In the genomic region with DNA sequence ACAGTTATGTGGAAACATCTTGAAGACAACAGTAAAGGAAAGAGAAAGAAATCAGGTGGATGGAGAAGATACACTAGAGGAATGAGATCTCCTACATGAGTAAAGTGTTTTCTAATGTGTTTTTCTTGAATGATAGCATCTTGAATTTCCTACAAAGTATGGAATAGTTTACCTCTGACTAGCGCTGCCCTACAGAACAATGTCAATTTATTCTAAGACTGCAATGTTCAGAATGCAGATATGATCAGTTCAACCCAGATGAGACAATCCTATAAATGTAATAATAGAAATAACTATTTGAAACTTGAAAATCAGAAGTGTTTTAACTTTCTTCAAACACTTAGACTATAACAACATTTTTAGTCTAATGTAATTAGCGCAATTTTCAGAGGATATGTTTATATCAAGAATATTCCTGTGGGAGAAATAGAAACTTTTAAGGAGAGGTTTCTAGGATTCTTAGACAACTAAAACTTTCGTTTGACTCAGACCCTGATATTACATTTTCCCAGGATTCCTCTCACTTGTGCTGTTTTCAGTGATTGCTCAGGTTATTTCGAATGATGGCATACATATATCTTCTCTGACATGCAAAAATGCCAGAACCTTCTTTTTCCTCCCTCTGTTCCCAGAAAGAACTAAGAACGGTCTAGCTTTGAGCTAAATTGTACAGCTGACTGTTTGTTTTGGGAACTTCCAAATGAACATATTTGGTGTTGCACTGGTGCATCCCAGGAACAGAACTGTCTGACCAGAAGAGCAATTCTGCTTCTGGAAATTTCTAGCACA, we compare ENCODE assay signal across 19 cellular contexts.
DNase-seq lines count a peak whose midpoint lies in the region; ATAC-seq and TF ChIP-seq lines count a peak whose summit lies in the region.
"Had no signal": no experiment of that assay in that cellular context is flagged by ENCODE, and none has a peak within 500 bp of the region (broad histone marks: within the 10 kb centered on the region; RNA-seq: fewer than 3 reads in every experiment).

No MANE protein-coding gene starts in this region.

- TF ChIP-seq CTCF in fibroblast of villous mesenchyme (IDR thresholded peaks at IDR 0.05; ENCODE audit: insufficient read depth, low read depth, low read length) (no peak), transverse colon (IDR thresholded peaks at IDR 0.05) (no peak)

- no peak overlapping the region for H2AK5ac ChIP-seq in trophoblast cell (ENCODE audit: low read length)

- H3K4me1 ChIP-seq in trophoblast cell (ENCODE audit: control insufficient read depth in 1 of 2, insufficient read depth in 2 of 2, low read length in 2 of 2) = no peaks in the 10 kb centered on the region
- no peaks in the 10 kb centered on the region for H3K4me1 ChIP-seq in transverse colon

- no peak overlapping the region for H3K14ac ChIP-seq in trophoblast cell (ENCODE audit: low read length)

- in situ Hi-C loops in transverse colon (cut with MboI; ENCODE audit: low pct_ligation_motif_present in 1 of 4, low pct_unique_long_range_greater_than_20kb in 1 of 4, low sequenced_read_pairs in 3 of 4) = no loop called here

- H3K4me2 ChIP-seq in trophoblast cell (ENCODE audit: low read length) = no peak overlapping the region

- intact Hi-C loops in transverse colon (cut with DNase I; ENCODE audit: low total_unique reads) = no loop called here

- no CpG with 5 or more reads among the region's 5 CpGs for WGBS in trophoblast cell (ENCODE audit: extremely low coverage, insufficient coverage, insufficient read length)
- 69 to 78% methylated on average over 5 of the region's 5 CpGs for WGBS in transverse colon (ENCODE audit: low coverage in 1 of 2), 2 donors

- H3K9ac ChIP-seq in trophoblast cell (ENCODE audit: low read length) = no peak overlapping the region
- H3K9ac ChIP-seq: GM23248 had no signal

- no peak overlapping the region for H2BK5ac ChIP-seq in trophoblast cell (ENCODE audit: low read depth, low read length, poor library complexity)

- H2BK12ac ChIP-seq in trophoblast cell (ENCODE audit: low read length) = no peak overlapping the region

- H3K4ac ChIP-seq in trophoblast cell (ENCODE audit: low read depth, low read length) = no peak overlapping the region

- H3K18ac ChIP-seq in trophoblast cell (ENCODE audit: low read length) = no peak overlapping the region

- H3K36me3 ChIP-seq in trophoblast cell (ENCODE audit: control insufficient read depth in 1 of 2, insufficient read depth in 2 of 2, low read length in 2 of 2) (no peaks in the 10 kb centered on the region), transverse colon (no peaks in the 10 kb centered on the region)

- H3K23ac ChIP-seq in trophoblast cell (ENCODE audit: low read length) = no peak overlapping the region

- peak; percentile 32 for DNase-seq in HCEC 1CT
- DNase-seq in fibroblast of villous mesenchyme (ENCODE audit: low read depth) = peak; percentile 4
- peak; percentile 30 to 77 for DNase-seq in trophoblast cell
- DNase-seq in transverse colon = no peak
- no peak for DNase-seq in SW480 (ENCODE audit: low spot score)
- DNase-seq in NCI-H1092 treated with DMSO at 0.1 percent for 48 hours (lab: John Stamatoyannopoulos, UW) = no peak
- DNase-seq: C1 segment of cervical spinal cord; Calu3; CD4-positive, alpha-beta memory T cell; COR-L47; DMS53; DMS79 treated with DMSO at 0.1 percent for 48 hours; GDM1; GM23248; H7 had no signal

- H3K27ac ChIP-seq in trophoblast cell (ENCODE audit: low read depth, low read length) (no peak overlapping the region), transverse colon (no peak overlapping the region)
- H3K27ac ChIP-seq: GM23248 had no signal

- H4K12ac ChIP-seq in trophoblast cell (ENCODE audit: low read depth, low read length) = no peak overlapping the region

- H4K91ac ChIP-seq in trophoblast cell (ENCODE audit: low read depth, low read length) = no peak overlapping the region

- H3K4me3 ChIP-seq in fibroblast of villous mesenchyme (ENCODE audit: low read depth, low read length) (no peak overlapping the region), trophoblast cell (ENCODE audit: low read depth, low read length) (no peak overlapping the region), transverse colon (no peak overlapping the region)
- H3K4me3 ChIP-seq: GM12878, GM23248 had no signal

- H3K9me3 ChIP-seq in trophoblast cell (ENCODE audit: insufficient read depth, low read depth, low read length) (no peaks in the 10 kb centered on the region), transverse colon (no peaks in the 10 kb centered on the region)

- H2AFZ ChIP-seq in trophoblast cell (ENCODE audit: insufficient read depth, low read length, poor library complexity) = no peak overlapping the region
- H2AFZ ChIP-seq: GM23248 had no signal

- H4K8ac ChIP-seq in trophoblast cell (ENCODE audit: low read depth, low read length) = no peak overlapping the region

- ATAC-seq in SK-N-SH treated with all-trans-retinoic acid at 6 μM for 48 hours (peak; percentile 94), GM18861 (IDR thresholded peaks at IDR 0.05; ENCODE audit: unreplicated experiment) (no peak)
- ATAC-seq: GM12878, HCT116 had no signal

- TF ChIP-seq POLR2A in transverse colon (IDR thresholded peaks at IDR 0.05) = no peak

- TF ChIP-seq EP300 in transverse colon (IDR thresholded peaks at IDR 0.05; ENCODE audit: low read depth) = no peak

- H2BK120ac ChIP-seq in trophoblast cell (ENCODE audit: insufficient read depth, low read length, poor library complexity) = no peak overlapping the region

- no peaks in the 10 kb centered on the region for H3K79me1 ChIP-seq in trophoblast cell (ENCODE audit: low read length)

- no peaks in the 10 kb centered on the region for H3K79me2 ChIP-seq in trophoblast cell (ENCODE audit: control insufficient read depth, insufficient read depth, low read length, poor library complexity)

- H3K27me3 ChIP-seq in trophoblast cell (ENCODE audit: insufficient read depth, low read length) (no peaks in the 10 kb centered on the region), transverse colon (no peaks in the 10 kb centered on the region)

TF ChIP-seq in SK-N-SH treated with all-trans-retinoic acid at 6 μM for 48 hours, 23 proteins besides CTCF, POLR2A, EP300 and RAD21:
- TF ChIP-seq RARB (CRISPR knock-in tag; IDR thresholded peaks at IDR 0.05) (no peak), ZNF565 (CRISPR knock-in tag; conservative IDR thresholded peaks at IDR 0.05; ENCODE audit: low read depth) (no peak), ARNTL (CRISPR knock-in tag; IDR thresholded peaks at IDR 0.05; ENCODE audit: borderline replicate concordance, low read depth) (no peak), PPARA (CRISPR knock-in tag; IDR thresholded peaks at IDR 0.05; ENCODE audit: borderline replicate concordance) (no peak), ZNF70 (CRISPR knock-in tag; IDR thresholded peaks at IDR 0.05) (no peak), ZNF8 (CRISPR knock-in tag; IDR thresholded peaks at IDR 0.05) (no peak), CREB5 (CRISPR knock-in tag; IDR thresholded peaks at IDR 0.05; ENCODE audit: low read depth) (peak; percentile 47; the same call in 1 of the 2 replicates), ISL1 (CRISPR knock-in tag; IDR thresholded peaks at IDR 0.05) (peak; percentile 91), TOX (CRISPR knock-in tag; IDR thresholded peaks at IDR 0.05; ENCODE audit: borderline replicate concordance) (no peak)

Comparison
In these comparisons a context has a peak if more than half of its experiments do, and no peak if none do; other contexts are left out.
1. DNase-seq: peak in HCEC 1CT (single experiment), fibroblast of villous mesenchyme (single experiment) and trophoblast cell (2 of 2); none in transverse colon (single experiment), SW480 (single experiment) and NCI-H1092 treated with DMSO at 0.1 percent for 48 hours (single experiment).